In the genomic region with DNA sequence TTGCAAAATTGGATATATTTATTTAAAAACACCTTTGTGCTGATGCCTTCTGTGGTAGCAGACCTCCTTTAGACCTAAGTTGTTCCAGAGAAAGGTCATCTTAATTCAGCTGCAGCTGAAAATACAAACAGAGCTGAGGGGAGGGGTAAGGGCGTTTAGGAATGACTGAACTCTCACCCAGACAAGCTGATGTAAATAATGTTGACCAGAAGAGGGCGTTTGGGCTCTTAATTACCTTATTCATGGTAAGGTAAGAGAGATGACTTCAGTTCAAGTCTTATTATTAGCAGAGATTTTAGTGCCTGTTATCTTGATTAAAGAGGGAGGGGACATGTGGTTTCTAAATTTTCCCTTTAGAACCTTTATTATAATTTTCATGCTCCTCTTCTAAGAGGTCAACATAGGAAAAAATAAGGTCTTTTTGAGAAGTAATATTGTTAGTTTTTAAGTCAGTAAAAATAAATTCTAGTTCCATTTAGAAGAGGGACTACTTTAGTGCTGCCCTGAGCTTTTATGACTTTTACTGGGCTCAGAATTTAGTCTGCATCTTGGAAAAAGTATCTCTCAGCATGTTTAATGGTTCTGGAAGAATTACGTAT, we compare ENCODE assay signal across 8 cellular contexts. TPM values are rescaled to one million over a fixed set of nuclear protein-coding genes. Genes with fewer than 3 reads are reported as not detected.
A peak's percentile ranks its signal among the peaks of the same experiment; 100 is the strongest.
DNase-seq lines count a peak whose midpoint lies in the region; ATAC-seq and FAIRE-seq lines count a peak whose summit lies in the region.

No MANE protein-coding gene starts in this region.

- peak; percentile 91 for ATAC-seq in GM18867 (IDR thresholded peaks at IDR 0.05; ENCODE audit: unreplicated experiment)
- ATAC-seq in HG03135 (IDR thresholded peaks at IDR 0.05; ENCODE audit: unreplicated experiment), result peak; percentile 82
- peak; percentile 71 for ATAC-seq in activated T-helper 17 cell treated with anti-CD3 and anti-CD28 coated beads, Interleukin-2, amount 50 U/mL, for 72 hours (replicated peaks)

- peak; percentile 81 for DNase-seq in COR-L47 (lab: John Stamatoyannopoulos, UW)
- peak; percentile 22 to 74 for DNase-seq in NCI-H446 (lab: John Stamatoyannopoulos, UW)
- DNase-seq in iPS DF 19.7 (ENCODE audit: low read depth, low spot score), result peak; percentile 42
- peak; percentile 56 for DNase-seq in superior temporal gyrus (ENCODE audit: extremely low spot score)
- no peak for DNase-seq in frontal cortex (ENCODE audit: low spot score in 2 of 2)

- no peaks in the 10 kb centered on the region for H3K4me1 Mint-ChIP-seq in activated T-helper 17 cell treated with anti-CD3 and anti-CD28 coated beads, Interleukin-2, amount 50 U/mL, for 72 hours

- H3K9me3 Mint-ChIP-seq in activated T-helper 17 cell treated with anti-CD3 and anti-CD28 coated beads, Interleukin-2, amount 50 U/mL, for 72 hours, result no peaks in the 10 kb centered on the region

- no peak overlapping the region for H3K4me3 Mint-ChIP-seq in activated T-helper 17 cell treated with anti-CD3 and anti-CD28 coated beads, Interleukin-2, amount 50 U/mL, for 72 hours

- H3K36me3 Mint-ChIP-seq in activated T-helper 17 cell treated with anti-CD3 and anti-CD28 coated beads, Interleukin-2, amount 50 U/mL, for 72 hours (ENCODE audit: low read depth), result no peaks in the 10 kb centered on the region

- no peak for FAIRE-seq in frontal cortex (lab: Jason Lieb, UNC)

- H3K27ac Mint-ChIP-seq in activated T-helper 17 cell treated with anti-CD3 and anti-CD28 coated beads, Interleukin-2, amount 50 U/mL, for 72 hours, result no peak overlapping the region

- peaks cover 7% of the 10 kb centered on the region for H3K27me3 Mint-ChIP-seq in activated T-helper 17 cell treated with anti-CD3 and anti-CD28 coated beads, Interleukin-2, amount 50 U/mL, for 72 hours

RNA-seq across cellular contexts. Expression of a gene that starts 46.3 kb away (rescaled TPM):
- total RNA-seq in activated T-helper 17 cell treated with anti-CD3 and anti-CD28 coated beads, Interleukin-2, amount 50 U/mL, for 72 hours, result 100 to 1,000 TPM; 108 to 131 TPM
- not detected for total RNA-seq in frontal cortex

Comparison
In these comparisons a context has a peak if more than half of its experiments do, and no peak if none do; other contexts are left out.
1. DNase-seq: peak in COR-L47 (single experiment), NCI-H446 (2 of 2), iPS DF 19.7 (single experiment) and superior temporal gyrus (single experiment); none in frontal cortex (0 of 2).
2. RNA of a gene that starts 46.3 kb away (total RNA-seq): 108 to 131 TPM in activated T-helper 17 cell treated with anti-CD3 and anti-CD28 coated beads, Interleukin-2, amount 50 U/mL, for 72 hours; not detected in frontal cortex (single experiment); every median in the first group is over 100 times any median in the second.
3. Peak in every context shown above with its lines, with median percentiles within 50 percentile points of each other: ATAC-seq.